In the genomic region with DNA sequence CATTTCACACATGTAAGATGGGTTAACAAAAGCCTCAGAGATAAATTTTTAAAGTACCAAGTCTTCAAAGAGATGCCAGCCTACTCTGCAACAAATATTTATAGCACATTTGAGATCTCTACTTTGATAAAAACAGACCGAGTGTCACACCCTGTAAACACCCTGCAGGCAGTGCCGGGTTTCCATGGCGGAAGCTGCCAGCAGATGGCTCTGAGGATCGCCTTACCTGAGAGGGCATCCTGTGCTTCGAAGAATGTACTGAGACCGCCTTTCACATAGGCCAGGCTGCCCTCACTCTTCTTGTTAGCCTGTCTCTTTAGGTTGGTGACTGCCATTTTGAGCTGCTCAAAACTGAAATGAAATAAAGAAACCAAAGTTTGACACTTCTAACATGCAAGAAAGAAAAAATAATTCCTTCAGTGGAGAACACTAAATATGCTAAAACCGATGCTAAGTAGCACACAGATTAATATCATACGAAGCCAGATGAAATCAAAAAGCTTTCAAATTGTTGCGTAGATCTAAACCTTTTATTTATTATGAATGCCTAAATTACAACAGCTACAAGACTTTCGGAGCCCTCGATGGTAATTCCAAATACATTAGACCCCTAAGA, we compare ENCODE assay signal across 1 cellular context.
TF ChIP-seq lines count a peak whose summit lies in the region.

No MANE protein-coding gene starts in this region.

TF ChIP-seq in K562, 482 proteins besides CTCF, POLR2A, EP300 and RAD21 (continued from another document):
- no peak for TF ChIP-seq REST (CRISPR knock-in tag; IDR thresholded peaks at IDR 0.05; ENCODE audit: low read depth)
- no peak for TF ChIP-seq ZBTB26 (CRISPR knock-in tag; IDR thresholded peaks at IDR 0.05)
- TF ChIP-seq CAMTA2 (CRISPR knock-in tag; conservative IDR thresholded peaks at IDR 0.05): no peak
- TF ChIP-seq, protein P1, sequence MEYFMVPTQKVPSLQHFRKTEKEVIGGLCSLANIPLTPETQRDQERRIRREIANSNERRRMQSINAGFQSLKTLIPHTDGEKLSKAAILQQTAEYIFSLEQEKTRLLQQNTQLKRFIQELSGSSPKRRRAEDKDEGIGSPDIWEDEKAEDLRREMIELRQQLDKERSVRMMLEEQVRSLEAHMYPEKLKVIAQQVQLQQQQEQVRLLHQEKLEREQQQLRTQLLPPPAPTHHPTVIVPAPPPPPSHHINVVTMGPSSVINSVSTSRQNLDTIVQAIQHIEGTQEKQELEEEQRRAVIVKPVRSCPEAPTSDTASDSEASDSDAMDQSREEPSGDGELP (CRISPR knock-in tag; IDR thresholded peaks at IDR 0.05; ENCODE audit: borderline replicate concordance): no peak
- no peak for TF ChIP-seq ZFP1 (CRISPR knock-in tag; IDR thresholded peaks at IDR 0.05)
- no peak for TF ChIP-seq KLF1 (tag; IDR thresholded peaks at IDR 0.05)
- no peak for TF ChIP-seq FOXP4 (CRISPR knock-in tag; IDR thresholded peaks at IDR 0.05; ENCODE audit: borderline replicate concordance)
- TF ChIP-seq POLR3A (IDR thresholded peaks at IDR 0.05; ENCODE audit: borderline replicate concordance, extremely low read depth, insufficient read depth, insufficient read length): no peak
- no peak for TF ChIP-seq ARNT (IDR thresholded peaks at IDR 0.05)
- TF ChIP-seq WHSC1 (IDR thresholded peaks at IDR 0.05; ENCODE audit: low read length): no peak
- no peak for TF ChIP-seq EZH2 (IDR thresholded peaks at IDR 0.05; ENCODE audit: borderline replicate concordance, low read depth, low read length)
- no peak for TF ChIP-seq HLTF (IDR thresholded peaks at IDR 0.05)
- no peak for TF ChIP-seq ZNF79 (CRISPR knock-in tag; IDR thresholded peaks at IDR 0.05; ENCODE audit: low read depth)
